In the genomic region with DNA sequence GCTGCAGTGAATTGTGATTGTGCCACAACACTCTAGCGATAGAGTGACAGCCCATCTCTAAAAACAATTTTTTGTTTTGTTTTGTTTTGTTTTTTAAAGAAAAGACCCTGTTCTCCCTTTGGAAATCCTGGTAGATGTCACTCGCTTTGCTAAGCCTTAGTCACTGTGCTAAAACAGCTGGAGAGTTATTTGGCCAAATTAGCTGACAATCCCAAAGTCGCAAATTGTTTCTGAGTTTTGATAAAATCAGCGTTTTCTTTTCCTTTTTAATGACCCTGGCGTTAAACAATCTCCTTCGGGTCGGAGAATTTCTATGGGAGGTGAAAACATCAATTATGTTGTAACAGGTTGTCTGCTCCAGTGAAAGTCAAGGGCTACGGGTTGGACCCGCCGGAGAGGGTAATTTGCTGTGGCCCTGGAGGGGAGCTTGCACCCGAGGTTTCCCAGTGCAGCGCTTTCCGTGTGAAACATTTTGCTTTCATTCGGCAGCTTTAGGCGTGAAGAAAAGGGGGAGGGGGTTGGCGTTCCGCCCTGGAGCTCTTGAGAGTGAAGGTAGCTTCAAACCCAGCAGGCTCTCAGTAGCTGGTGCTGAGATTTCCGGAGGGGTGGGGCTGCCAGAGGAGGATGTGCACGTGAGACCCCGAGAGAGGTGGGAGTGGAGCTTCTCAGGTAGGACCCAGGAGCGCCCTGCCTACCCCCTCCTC, we compare ENCODE assay signal across 8 cellular contexts.
DNase-seq lines count a peak whose midpoint lies in the region; ATAC-seq and TF ChIP-seq lines count a peak whose summit lies in the region.

No MANE protein-coding gene starts in this region.

- POLR2A ChIA-PET in BJ (lab: Charles Lee): no interaction called here

- H3K27me3 ChIP-seq in BJ (ENCODE audit: control insufficient read depth, insufficient read depth, low read length) (peaks cover 10% of the 10 kb centered on the region), duodenal mucosa (ENCODE audit: control insufficient read depth in 1 of 2, insufficient read depth in 2 of 2, low read length in 2 of 2) (peaks cover 4 to 26% of the 10 kb centered on the region in 2 donors), mononuclear cell (ENCODE audit: insufficient read depth, low read length) (peaks cover 36% of the 10 kb centered on the region), uterus (peaks cover 0 to 8% of the 10 kb centered on the region in 2 donors)

- CTCF ChIA-PET in BJ (lab: Yijun Ruan, JAX): no interaction called here

- TF ChIP-seq CTCF in BJ (IDR thresholded peaks at IDR 0.05; ENCODE audit: insufficient read depth, low read depth, low read length) (no peak), uterus (IDR thresholded peaks at IDR 0.05) (no peak)

- DNase-seq in BJ (ENCODE audit: low read depth): no peak
- peak; percentile 54 for DNase-seq in NCI-H1105 treated with DMSO at 0.1 percent for 48 hours (lab: John Stamatoyannopoulos, UW)
- no peak for DNase-seq in uterus
- DNase-seq in NCI-H446 treated with DMSO at 0.1 percent for 48 hours (lab: John Stamatoyannopoulos, UW): no peak
- no peak for DNase-seq in stimulated activated CD4-positive, alpha-beta T cell treated with anti-CD3 and anti-CD28 coated beads, Interleukin-12 subunit alpha, Interleukin-12 subunit beta, amount 100 ng/mL, for 4 hours

- ATAC-seq in GM18861 (IDR thresholded peaks at IDR 0.05; ENCODE audit: unreplicated experiment): no peak

- H3K9me3 ChIP-seq in duodenal mucosa (ENCODE audit: control insufficient read depth in 1 of 2, low read length in 2 of 2): no peaks in the 10 kb centered on the region
- no peaks in the 10 kb centered on the region for H3K9me3 ChIP-seq in mononuclear cell (ENCODE audit: low read depth, low read length)
- H3K9me3 ChIP-seq in uterus: no peaks in the 10 kb centered on the region

- TF ChIP-seq POLR2A in uterus (IDR thresholded peaks at IDR 0.05): no peak

- H3K4me1 ChIP-seq in duodenal mucosa (ENCODE audit: control insufficient read depth in 1 of 2, insufficient read depth in 2 of 2, low read length in 2 of 2) (peaks cover 10 to 31% of the 10 kb centered on the region in 2 donors), mononuclear cell (ENCODE audit: insufficient read depth, low read length) (peaks cover 19% of the 10 kb centered on the region), uterus (no peaks in the 10 kb centered on the region)

- peak overlapping the region in 1 of 2 donors; percentile 13 for H3K9ac ChIP-seq in duodenal mucosa (ENCODE audit: low read depth in 1 of 2, low read length in 2 of 2)

- intact Hi-C loops in uterus (cut with DNase I; ENCODE audit: low total_unique reads): no loop called here

- H3K4me3 ChIP-seq in BJ (ENCODE audit: low read depth, low read length) (peak overlapping the region; percentile 36), duodenal mucosa (ENCODE audit: low read depth in 1 of 2, low read length in 2 of 2) (peak overlapping the region; percentile 64 to 66), mononuclear cell (ENCODE audit: low read length) (peak overlapping the region; percentile 14), uterus (peak overlapping the region; percentile 18 to 24)

- H3K27ac ChIP-seq in duodenal mucosa (ENCODE audit: low read depth, low read length) (no peak overlapping the region), uterus (no peak overlapping the region)

- no peaks in the 10 kb centered on the region for H3K36me3 ChIP-seq in BJ (ENCODE audit: control insufficient read depth, insufficient read depth, low read length)
- no peaks in the 10 kb centered on the region for H3K36me3 ChIP-seq in duodenal mucosa (ENCODE audit: control insufficient read depth in 1 of 2, insufficient read depth in 2 of 2, low read length in 2 of 2)
- no peaks in the 10 kb centered on the region for H3K36me3 ChIP-seq in uterus

Comparison
In these comparisons a context has a peak if more than half of its experiments do, and no peak if none do; other contexts are left out.
1. H3K4me3 ChIP-seq: peak in every context shown above with its lines; median percentile 65 in duodenal mucosa; 36 in BJ; 21 in uterus; 14 in mononuclear cell.